Comparison of ENCODE assay signal across 9 cellular contexts in genomic region chr20:2507875-2508630, GRCh38. TPM values are rescaled to one million over a fixed set of nuclear protein-coding genes. Genes with fewer than 3 reads are reported as not detected.
DNase-seq lines count a peak whose midpoint lies in the region; ATAC-seq and TF ChIP-seq lines count a peak whose summit lies in the region.
"Had no signal": no experiment of that assay in that cellular context is flagged by ENCODE, and none has a peak within 500 bp of the region (broad histone marks: within the 10 kb centered on the region; RNA-seq: fewer than 3 reads in every experiment).

No MANE protein-coding gene starts in this region.

- peaks cover 0 to 19% (median 16%) of the 10 kb centered on the region in 9 donors for H3K4me1 ChIP-seq in heart right ventricle

- peaks cover 0 to 4% (median 0%) of the 10 kb centered on the region in 7 donors for H3K27me3 ChIP-seq in heart right ventricle

- peak; percentile 4 for ATAC-seq in HG03108 (IDR thresholded peaks at IDR 0.05; ENCODE audit: unreplicated experiment)
- peak; percentile 36 to 73 (median 50) for ATAC-seq in heart right ventricle
- ATAC-seq in sciatic nerve, result peak; percentile 61
- ATAC-seq in GM18870 (IDR thresholded peaks at IDR 0.05; ENCODE audit: unreplicated experiment), result no peak

- no peaks in the 10 kb centered on the region for H3K9me3 Mint-ChIP-seq in activated CD4-positive, alpha-beta memory T cell treated with anti-CD3 and anti-CD28 coated beads, Interleukin-2, amount 10 ng/mL, durations not matched to agents 7 days and 5 days

- WGBS in heart right ventricle, 2 donors, result 10 to 16% methylated on average over 22 of the region's 22 CpGs

- peaks cover 5% of the 10 kb centered on the region for H3K36me3 Mint-ChIP-seq in activated CD4-positive, alpha-beta memory T cell treated with anti-CD3 and anti-CD28 coated beads, Interleukin-2, amount 10 ng/mL, durations not matched to agents 7 days and 5 days (ENCODE audit: low read depth)

- TF ChIP-seq CTCF in GM12865 (IDR thresholded peaks at IDR 0.05; ENCODE audit: insufficient read depth, low read depth, low read length, missing control alignments), result no peak
- TF ChIP-seq CTCF in heart right ventricle (IDR thresholded peaks at IDR 0.05), result no peak

- CTCF ChIA-PET in activated CD4-positive, alpha-beta memory T cell treated with anti-CD3 and anti-CD28 coated beads, Interleukin-2, amount 10 ng/mL, durations not matched to agents 7 days and 5 days (lab: Charles Lee), result interaction anchor here (9.6 kb wide), 1 partner anchor 15 kb away, joined by 146 read pairs; no protein-coding TSS in a partner anchor

- POLR2A ChIA-PET in activated CD4-positive, alpha-beta memory T cell treated with anti-CD3 and anti-CD28 coated beads, Interleukin-2, amount 10 ng/mL, durations not matched to agents 7 days and 5 days (lab: Charles Lee), result interaction anchor here (1.3 to 3.7 kb wide), 6 partner anchors 12 to 145 kb away, joined by 3 to 33 read pairs (median 8); partner anchors contain the start of gene SNRPB

- intact Hi-C loops in heart right ventricle (cut with DNase I) (loop anchor here in 1 of 10 donors (5.0 kb wide), 1 partner anchor 36 kb away; the partner anchor contains the start of gene SNRPB), sciatic nerve (cut with DNase I) (no loop called here)

- H3K27ac Mint-ChIP-seq in activated CD4-positive, alpha-beta memory T cell treated with anti-CD3 and anti-CD28 coated beads, Interleukin-2, amount 10 ng/mL, durations not matched to agents 7 days and 5 days, result peak overlapping the region; percentile 93

- H3K9me3 ChIP-seq in heart right ventricle, result peaks cover 0 to 2% (median 0%) of the 10 kb centered on the region in 11 donors

- H3K4me3 Mint-ChIP-seq in activated CD4-positive, alpha-beta memory T cell treated with anti-CD3 and anti-CD28 coated beads, Interleukin-2, amount 10 ng/mL, durations not matched to agents 7 days and 5 days, result peak overlapping the region; percentile 97

- peaks cover 20% of the 10 kb centered on the region for H3K4me1 Mint-ChIP-seq in activated CD4-positive, alpha-beta memory T cell treated with anti-CD3 and anti-CD28 coated beads, Interleukin-2, amount 10 ng/mL, durations not matched to agents 7 days and 5 days

- peak overlapping the region in 9 of 10 donors; percentile 78 to 98 (median 91) for H3K27ac ChIP-seq in heart right ventricle

- H3K4me3 ChIP-seq in GM12865 (ENCODE audit: low read depth, low read length) (peak overlapping the region; percentile 98), heart right ventricle (peak overlapping the region; percentile 66 to 97 (median 78))

- peaks cover 19% of the 10 kb centered on the region for H3K27me3 Mint-ChIP-seq in activated CD4-positive, alpha-beta memory T cell treated with anti-CD3 and anti-CD28 coated beads, Interleukin-2, amount 10 ng/mL, durations not matched to agents 7 days and 5 days

- H3K36me3 ChIP-seq in heart right ventricle, result no peaks in the 10 kb centered on the region

- DNase-seq in GM12865 (ENCODE audit: low read depth) (peak; percentile 16), heart right ventricle (peak in 1 of 2 donors; percentile 14), sciatic nerve (ENCODE audit: low spot score) (no peak), KG1 (lab: John Stamatoyannopoulos, UW) (no peak)
- no peak for DNase-seq in activated CD4-positive, alpha-beta memory T cell treated with anti-CD3 and anti-CD28 coated beads, Interleukin-2, amount 10 ng/mL, durations not matched to agents 7 days and 5 days
- no peak for DNase-seq in activated effector memory CD4-positive, alpha-beta T cell treated with anti-CD3 and anti-CD28 coated beads, Interleukin-2, amount 50 U/mL, for 16 hours

RNA-seq across cellular contexts. Expression of gene ZNF343, which starts 0.7 kb away (rescaled TPM):
- total RNA-seq in activated CD4-positive, alpha-beta memory T cell treated with anti-CD3 and anti-CD28 coated beads, Interleukin-2, amount 10 ng/mL, durations not matched to agents 7 days and 5 days, result 1 to 10 TPM; 6.2 to 8.8 TPM
- total RNA-seq in heart right ventricle (1 to 10 TPM; 3.6 to 7.1 (median 5.7) TPM), sciatic nerve (16.3 TPM)
- 1 to 10 TPM; 3.2 to 4.5 TPM for polyA plus RNA-seq in heart right ventricle

RNA-seq across cellular contexts. Expression of gene TMC2, which starts 28.3 kb away (rescaled TPM):
- total RNA-seq in activated CD4-positive, alpha-beta memory T cell treated with anti-CD3 and anti-CD28 coated beads, Interleukin-2, amount 10 ng/mL, durations not matched to agents 7 days and 5 days, result not detected
- total RNA-seq in heart right ventricle, result under 1 TPM in 1 of 10 donors, not detected in 9; 0.20 TPM
- not detected for polyA plus RNA-seq in heart right ventricle
- total RNA-seq in sciatic nerve, result 0.22 TPM
- total RNA-seq: activated CD8-positive, alpha-beta memory T cell treated with anti-CD3 and anti-CD28 coated beads for 36 hours had no signal

RNA-seq across cellular contexts. Expression of gene SNRPB, which starts 37.5 kb away (rescaled TPM):
- 100 to 1,000 TPM; 310 TPM for total RNA-seq in activated CD4-positive, alpha-beta memory T cell treated with anti-CD3 and anti-CD28 coated beads, Interleukin-2, amount 10 ng/mL, durations not matched to agents 7 days and 5 days
- total RNA-seq in heart right ventricle (10 to 100 TPM; 41.4 to 82.1 (median 51.1) TPM), sciatic nerve (64.3 TPM)
- 100 to 1,000 TPM in 1 of 2 donors, 10 to 100 TPM in 1; 59.8 to 239 TPM for polyA plus RNA-seq in heart right ventricle
